ENCODE assay signal across 1 cellular context in genomic region chr12:89390802-89391673, GRCh38.
TF ChIP-seq lines count a peak whose summit lies in the region.

No MANE protein-coding gene starts in this region.

TF ChIP-seq in HepG2, 621 proteins besides CTCF, POLR2A, EP300 and RAD21 (continued from another document and continues in another):
- peak; percentile 95 for TF ChIP-seq ETV5 (CRISPR knock-in tag; IDR thresholded peaks at IDR 0.05; ENCODE audit: borderline replicate concordance)
- TF ChIP-seq, protein P1, sequence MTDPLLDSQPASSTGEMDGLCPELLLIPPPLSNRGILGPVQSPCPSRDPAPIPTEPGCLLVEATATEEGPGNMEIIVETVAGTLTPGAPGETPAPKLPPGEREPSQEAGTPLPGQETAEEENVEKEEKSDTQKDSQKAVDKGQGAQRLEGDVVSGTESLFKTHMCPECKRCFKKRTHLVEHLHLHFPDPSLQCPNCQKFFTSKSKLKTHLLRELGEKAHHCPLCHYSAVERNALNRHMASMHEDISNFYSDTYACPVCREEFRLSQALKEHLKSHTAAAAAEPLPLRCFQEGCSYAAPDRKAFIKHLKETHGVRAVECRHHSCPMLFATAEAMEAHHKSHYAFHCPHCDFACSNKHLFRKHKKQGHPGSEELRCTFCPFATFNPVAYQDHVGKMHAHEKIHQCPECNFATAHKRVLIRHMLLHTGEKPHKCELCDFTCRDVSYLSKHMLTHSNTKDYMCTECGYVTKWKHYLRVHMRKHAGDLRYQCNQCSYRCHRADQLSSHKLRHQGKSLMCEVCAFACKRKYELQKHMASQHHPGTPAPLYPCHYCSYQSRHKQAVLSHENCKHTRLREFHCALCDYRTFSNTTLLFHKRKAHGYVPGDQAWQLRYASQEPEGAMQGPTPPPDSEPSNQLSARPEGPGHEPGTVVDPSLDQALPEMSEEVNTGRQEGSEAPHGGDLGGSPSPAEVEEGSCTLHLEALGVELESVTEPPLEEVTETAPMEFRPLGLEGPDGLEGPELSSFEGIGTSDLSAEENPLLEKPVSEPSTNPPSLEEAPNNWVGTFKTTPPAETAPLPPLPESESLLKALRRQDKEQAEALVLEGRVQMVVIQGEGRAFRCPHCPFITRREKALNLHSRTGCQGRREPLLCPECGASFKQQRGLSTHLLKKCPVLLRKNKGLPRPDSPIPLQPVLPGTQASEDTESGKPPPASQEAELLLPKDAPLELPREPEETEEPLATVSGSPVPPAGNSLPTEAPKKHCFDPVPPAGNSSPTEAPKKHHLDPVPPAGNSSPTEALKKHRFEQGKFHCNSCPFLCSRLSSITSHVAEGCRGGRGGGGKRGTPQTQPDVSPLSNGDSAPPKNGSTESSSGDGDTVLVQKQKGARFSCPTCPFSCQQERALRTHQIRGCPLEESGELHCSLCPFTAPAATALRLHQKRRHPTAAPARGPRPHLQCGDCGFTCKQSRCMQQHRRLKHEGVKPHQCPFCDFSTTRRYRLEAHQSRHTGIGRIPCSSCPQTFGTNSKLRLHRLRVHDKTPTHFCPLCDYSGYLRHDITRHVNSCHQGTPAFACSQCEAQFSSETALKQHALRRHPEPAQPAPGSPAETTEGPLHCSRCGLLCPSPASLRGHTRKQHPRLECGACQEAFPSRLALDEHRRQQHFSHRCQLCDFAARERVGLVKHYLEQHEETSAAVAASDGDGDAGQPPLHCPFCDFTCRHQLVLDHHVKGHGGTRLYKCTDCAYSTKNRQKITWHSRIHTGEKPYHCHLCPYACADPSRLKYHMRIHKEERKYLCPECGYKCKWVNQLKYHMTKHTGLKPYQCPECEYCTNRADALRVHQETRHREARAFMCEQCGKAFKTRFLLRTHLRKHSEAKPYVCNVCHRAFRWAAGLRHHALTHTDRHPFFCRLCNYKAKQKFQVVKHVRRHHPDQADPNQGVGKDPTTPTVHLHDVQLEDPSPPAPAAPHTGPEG (CRISPR knock-in tag; IDR thresholded peaks at IDR 0.05), result no peak
- no peak for TF ChIP-seq ZBTB42 (CRISPR knock-in tag; IDR thresholded peaks at IDR 0.05)
- TF ChIP-seq ZNF34 (CRISPR knock-in tag; IDR thresholded peaks at IDR 0.05; ENCODE audit: borderline replicate concordance), result 0 out of 2 replicates have a peak, but pooled peaks have one; percentile 2
- TF ChIP-seq ZNF138 (CRISPR knock-in tag; IDR thresholded peaks at IDR 0.05; ENCODE audit: low read depth), result no peak
- TF ChIP-seq, protein P2, sequence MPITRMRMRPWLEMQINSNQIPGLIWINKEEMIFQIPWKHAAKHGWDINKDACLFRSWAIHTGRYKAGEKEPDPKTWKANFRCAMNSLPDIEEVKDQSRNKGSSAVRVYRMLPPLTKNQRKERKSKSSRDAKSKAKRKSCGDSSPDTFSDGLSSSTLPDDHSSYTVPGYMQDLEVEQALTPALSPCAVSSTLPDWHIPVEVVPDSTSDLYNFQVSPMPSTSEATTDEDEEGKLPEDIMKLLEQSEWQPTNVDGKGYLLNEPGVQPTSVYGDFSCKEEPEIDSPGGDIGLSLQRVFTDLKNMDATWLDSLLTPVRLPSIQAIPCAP (CRISPR knock-in tag; IDR thresholded peaks at IDR 0.05; ENCODE audit: low read depth), result no peak
- TF ChIP-seq TMF1 (CRISPR knock-in tag; IDR thresholded peaks at IDR 0.05; ENCODE audit: low read depth), result no peak
- TF ChIP-seq RARG (CRISPR knock-in tag; IDR thresholded peaks at IDR 0.05; ENCODE audit: low read depth), result 0 out of 2 replicates have a peak, but pooled peaks have one; percentile 2
- no peak; the same call in 1 of the 2 replicates for TF ChIP-seq ZC3H4 (CRISPR knock-in tag; IDR thresholded peaks at IDR 0.05; ENCODE audit: borderline replicate concordance)
- TF ChIP-seq MAX (IDR thresholded peaks at IDR 0.05), result peak; percentile 56
- TF ChIP-seq CCDC6 (CRISPR knock-in tag; IDR thresholded peaks at IDR 0.05), result no peak
- no peak for TF ChIP-seq ZNF30 (CRISPR knock-in tag; IDR thresholded peaks at IDR 0.05)
- TF ChIP-seq SYNCRIP (IDR thresholded peaks at IDR 0.05; ENCODE audit: insufficient read depth, low read depth, low read length), result no peak
- 0 out of 2 replicates have a peak, but pooled peaks have one; percentile 52 for TF ChIP-seq MED13 (CRISPR knock-in tag; IDR thresholded peaks at IDR 0.05)
- no peak for TF ChIP-seq RFXAP (CRISPR knock-in tag; IDR thresholded peaks at IDR 0.05; ENCODE audit: borderline replicate concordance)
- TF ChIP-seq ZNF749 (CRISPR knock-in tag; IDR thresholded peaks at IDR 0.05; ENCODE audit: borderline replicate concordance), result no peak
- no peak for TF ChIP-seq HMGA1 (CRISPR knock-in tag; conservative IDR thresholded peaks at IDR 0.05)
- TF ChIP-seq ZBTB4 (CRISPR knock-in tag; IDR thresholded peaks at IDR 0.05; ENCODE audit: borderline replicate concordance), result no peak
- TF ChIP-seq ZNF704 (CRISPR knock-in tag; IDR thresholded peaks at IDR 0.05; ENCODE audit: borderline replicate concordance), result no peak
- TF ChIP-seq GTF2F1 (IDR thresholded peaks at IDR 0.05; ENCODE audit: low read length), result no peak
- TF ChIP-seq, protein P3, sequence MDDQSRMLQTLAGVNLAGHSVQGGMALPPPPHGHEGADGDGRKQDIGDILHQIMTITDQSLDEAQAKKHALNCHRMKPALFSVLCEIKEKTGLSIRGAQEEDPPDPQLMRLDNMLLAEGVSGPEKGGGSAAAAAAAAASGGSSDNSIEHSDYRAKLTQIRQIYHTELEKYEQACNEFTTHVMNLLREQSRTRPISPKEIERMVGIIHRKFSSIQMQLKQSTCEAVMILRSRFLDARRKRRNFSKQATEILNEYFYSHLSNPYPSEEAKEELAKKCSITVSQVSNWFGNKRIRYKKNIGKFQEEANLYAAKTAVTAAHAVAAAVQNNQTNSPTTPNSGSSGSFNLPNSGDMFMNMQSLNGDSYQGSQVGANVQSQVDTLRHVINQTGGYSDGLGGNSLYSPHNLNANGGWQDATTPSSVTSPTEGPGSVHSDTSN (CRISPR knock-in tag; IDR thresholded peaks at IDR 0.05; ENCODE audit: borderline replicate concordance), result no peak
- TF ChIP-seq RORA (CRISPR knock-in tag; IDR thresholded peaks at IDR 0.05), result no peak
- TF ChIP-seq ZNF660 (CRISPR knock-in tag; IDR thresholded peaks at IDR 0.05; ENCODE audit: borderline replicate concordance, low read depth), result no peak
- TF ChIP-seq ZNF841 (CRISPR knock-in tag; IDR thresholded peaks at IDR 0.05; ENCODE audit: borderline replicate concordance), result no peak
- TF ChIP-seq, protein P4, sequence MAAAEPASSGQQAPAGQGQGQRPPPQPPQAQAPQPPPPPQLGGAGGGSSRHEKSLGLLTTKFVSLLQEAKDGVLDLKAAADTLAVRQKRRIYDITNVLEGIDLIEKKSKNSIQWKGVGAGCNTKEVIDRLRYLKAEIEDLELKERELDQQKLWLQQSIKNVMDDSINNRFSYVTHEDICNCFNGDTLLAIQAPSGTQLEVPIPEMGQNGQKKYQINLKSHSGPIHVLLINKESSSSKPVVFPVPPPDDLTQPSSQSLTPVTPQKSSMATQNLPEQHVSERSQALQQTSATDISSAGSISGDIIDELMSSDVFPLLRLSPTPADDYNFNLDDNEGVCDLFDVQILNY (CRISPR knock-in tag; conservative IDR thresholded peaks at IDR 0.05), result no peak
- TF ChIP-seq ZNF292 (CRISPR knock-in tag; IDR thresholded peaks at IDR 0.05; ENCODE audit: borderline replicate concordance, low read depth), result peak; percentile 94; the same call in 1 of the 2 replicates
- peak; percentile 93 for TF ChIP-seq MLX (CRISPR knock-in tag; IDR thresholded peaks at IDR 0.05)
- TF ChIP-seq ZNF800 (CRISPR knock-in tag; IDR thresholded peaks at IDR 0.05), result no peak
- no peak for TF ChIP-seq ZNF33A (CRISPR knock-in tag; IDR thresholded peaks at IDR 0.05; ENCODE audit: borderline replicate concordance)
- TF ChIP-seq ZSCAN25 (CRISPR knock-in tag; IDR thresholded peaks at IDR 0.05), result no peak
- TF ChIP-seq, protein P5, sequence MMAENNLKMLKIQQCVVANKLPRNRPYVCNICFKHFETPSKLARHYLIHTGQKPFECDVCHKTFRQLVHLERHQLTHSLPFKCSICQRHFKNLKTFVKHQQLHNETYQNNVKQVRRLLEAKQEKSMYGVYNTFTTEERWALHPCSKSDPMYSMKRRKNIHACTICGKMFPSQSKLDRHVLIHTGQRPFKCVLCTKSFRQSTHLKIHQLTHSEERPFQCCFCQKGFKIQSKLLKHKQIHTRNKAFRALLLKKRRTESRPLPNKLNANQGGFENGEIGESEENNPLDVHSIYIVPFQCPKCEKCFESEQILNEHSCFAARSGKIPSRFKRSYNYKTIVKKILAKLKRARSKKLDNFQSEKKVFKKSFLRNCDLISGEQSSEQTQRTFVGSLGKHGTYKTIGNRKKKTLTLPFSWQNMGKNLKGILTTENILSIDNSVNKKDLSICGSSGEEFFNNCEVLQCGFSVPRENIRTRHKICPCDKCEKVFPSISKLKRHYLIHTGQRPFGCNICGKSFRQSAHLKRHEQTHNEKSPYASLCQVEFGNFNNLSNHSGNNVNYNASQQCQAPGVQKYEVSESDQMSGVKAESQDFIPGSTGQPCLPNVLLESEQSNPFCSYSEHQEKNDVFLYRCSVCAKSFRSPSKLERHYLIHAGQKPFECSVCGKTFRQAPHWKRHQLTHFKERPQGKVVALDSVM (CRISPR knock-in tag; IDR thresholded peaks at IDR 0.05), result no peak
- peak; percentile 85; the same call in 1 of the 2 replicates for TF ChIP-seq ZNF747 (CRISPR knock-in tag; IDR thresholded peaks at IDR 0.05; ENCODE audit: borderline replicate concordance)
- TF ChIP-seq FOXA3 (CRISPR knock-in tag; IDR thresholded peaks at IDR 0.05), result peak; percentile 95
- TF ChIP-seq MTF1 (CRISPR knock-in tag; IDR thresholded peaks at IDR 0.05), result no peak
- 0 out of 2 replicates have a peak, but pooled peaks have one; percentile 23 for TF ChIP-seq ZNF143 (CRISPR knock-in tag; IDR thresholded peaks at IDR 0.05)
- no peak for TF ChIP-seq MYNN (CRISPR knock-in tag; IDR thresholded peaks at IDR 0.05; ENCODE audit: low read depth)
- TF ChIP-seq, protein P6, sequence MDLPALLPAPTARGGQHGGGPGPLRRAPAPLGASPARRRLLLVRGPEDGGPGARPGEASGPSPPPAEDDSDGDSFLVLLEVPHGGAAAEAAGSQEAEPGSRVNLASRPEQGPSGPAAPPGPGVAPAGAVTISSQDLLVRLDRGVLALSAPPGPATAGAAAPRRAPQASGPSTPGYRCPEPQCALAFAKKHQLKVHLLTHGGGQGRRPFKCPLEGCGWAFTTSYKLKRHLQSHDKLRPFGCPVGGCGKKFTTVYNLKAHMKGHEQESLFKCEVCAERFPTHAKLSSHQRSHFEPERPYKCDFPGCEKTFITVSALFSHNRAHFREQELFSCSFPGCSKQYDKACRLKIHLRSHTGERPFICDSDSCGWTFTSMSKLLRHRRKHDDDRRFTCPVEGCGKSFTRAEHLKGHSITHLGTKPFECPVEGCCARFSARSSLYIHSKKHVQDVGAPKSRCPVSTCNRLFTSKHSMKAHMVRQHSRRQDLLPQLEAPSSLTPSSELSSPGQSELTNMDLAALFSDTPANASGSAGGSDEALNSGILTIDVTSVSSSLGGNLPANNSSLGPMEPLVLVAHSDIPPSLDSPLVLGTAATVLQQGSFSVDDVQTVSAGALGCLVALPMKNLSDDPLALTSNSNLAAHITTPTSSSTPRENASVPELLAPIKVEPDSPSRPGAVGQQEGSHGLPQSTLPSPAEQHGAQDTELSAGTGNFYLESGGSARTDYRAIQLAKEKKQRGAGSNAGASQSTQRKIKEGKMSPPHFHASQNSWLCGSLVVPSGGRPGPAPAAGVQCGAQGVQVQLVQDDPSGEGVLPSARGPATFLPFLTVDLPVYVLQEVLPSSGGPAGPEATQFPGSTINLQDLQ (CRISPR knock-in tag; IDR thresholded peaks at IDR 0.05), result no peak
- TF ChIP-seq CHCHD3 (CRISPR knock-in tag; IDR thresholded peaks at IDR 0.05), result no peak
- peak; percentile 66; the same call in 1 of the 2 replicates for TF ChIP-seq ZNF878 (CRISPR knock-in tag; IDR thresholded peaks at IDR 0.05)
